Comparison of ENCODE assay signal across 20 cellular contexts in the genomic region with DNA sequence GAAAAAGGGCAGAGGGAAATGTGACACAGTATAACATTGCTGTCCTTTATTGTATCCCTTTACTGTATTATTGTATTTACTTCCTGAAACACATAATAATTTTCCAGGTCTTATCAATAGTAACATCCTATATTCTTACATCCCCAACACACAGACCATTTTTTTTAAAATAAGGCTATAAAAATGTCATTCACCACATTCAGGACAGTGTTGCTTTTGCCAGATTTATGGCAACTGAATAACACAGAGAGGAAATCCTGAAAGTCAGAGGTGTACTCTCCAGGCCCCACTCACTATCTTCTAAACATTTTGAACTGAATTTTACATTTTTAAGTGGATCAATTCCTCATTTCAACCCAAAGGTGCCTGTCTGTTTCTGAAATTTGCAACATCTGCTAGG.
"Had no signal": no experiment of that assay in that cellular context is flagged by ENCODE, and none has a peak within 500 bp of the region (broad histone marks: within the 10 kb centered on the region; RNA-seq: fewer than 3 reads in every experiment).

No MANE protein-coding gene starts in this region.

- H3K36me3 ChIP-seq: colonic mucosa, heart left ventricle, neural progenitor cell, stomach, suprapubic skin, transverse colon had no signal

- H3K27ac Mint-ChIP-seq: activated B cell treated with CpG ODN at 0.5 μM for 24 hours; activated CD4-positive, alpha-beta memory T cell treated with anti-CD3 and anti-CD28 coated beads, Interleukin-2, amount 10 ng/mL, durations not matched to agents 7 days and 5 days; activated T-helper 17 cell treated with anti-CD3 and anti-CD28 coated beads, Interleukin-2, amount 50 U/mL, for 72 hours; neural progenitor cell had no signal

- H3K27ac ChIP-seq: colonic mucosa, epithelial cell of prostate, heart left ventricle, neural progenitor cell, stomach, suprapubic skin, transverse colon had no signal

- H3K9ac ChIP-seq: neural progenitor cell had no signal

- H3K4me3 Mint-ChIP-seq: activated B cell treated with CpG ODN at 0.5 μM for 24 hours; activated CD4-positive, alpha-beta memory T cell treated with anti-CD3 and anti-CD28 coated beads, Interleukin-2, amount 10 ng/mL, durations not matched to agents 7 days and 5 days; activated T-helper 17 cell treated with anti-CD3 and anti-CD28 coated beads, Interleukin-2, amount 50 U/mL, for 72 hours; endodermal cell; neural progenitor cell had no signal

- H3K9me3 Mint-ChIP-seq: activated B cell treated with CpG ODN at 0.5 μM for 24 hours; activated CD4-positive, alpha-beta memory T cell treated with anti-CD3 and anti-CD28 coated beads, Interleukin-2, amount 10 ng/mL, durations not matched to agents 7 days and 5 days; activated T-helper 17 cell treated with anti-CD3 and anti-CD28 coated beads, Interleukin-2, amount 50 U/mL, for 72 hours; endodermal cell; neural progenitor cell; stimulated activated memory B cell treated with anti-CD40 and anti-IgM and Interleukin-4, amounts not matched to agents 10 μg/mL and 1 μg/mL and 100 μg/mL, for 72 hours had no signal

- DNase-seq: activated B cell treated with CpG ODN at 0.5 μM for 24 hours; activated CD4-positive, alpha-beta memory T cell treated with anti-CD3 and anti-CD28 coated beads, Interleukin-2, amount 10 ng/mL, durations not matched to agents 7 days and 5 days; activated CD4-positive, alpha-beta T cell treated with anti-CD3 and anti-CD28 coated beads for 4 hours; amygdala; colonic mucosa; endodermal cell; heart left ventricle; mesenchymal stem cell; mucosa of descending colon; posterior cingulate gyrus; small intestine; stimulated activated CD4-positive, alpha-beta T cell treated with anti-CD3 and anti-CD28 coated beads, Interleukin-15, amount 100 ng/mL, for 24 hours; stomach; transverse colon had no signal

- H3K27me3 Mint-ChIP-seq: activated B cell treated with CpG ODN at 0.5 μM for 24 hours; activated CD4-positive, alpha-beta memory T cell treated with anti-CD3 and anti-CD28 coated beads, Interleukin-2, amount 10 ng/mL, durations not matched to agents 7 days and 5 days; activated T-helper 17 cell treated with anti-CD3 and anti-CD28 coated beads, Interleukin-2, amount 50 U/mL, for 72 hours; stimulated activated memory B cell treated with anti-CD40 and anti-IgM and Interleukin-4, amounts not matched to agents 10 μg/mL and 1 μg/mL and 100 μg/mL, for 72 hours had no signal

- H2AFZ ChIP-seq: neural progenitor cell had no signal

- H3K36me3 Mint-ChIP-seq: neural progenitor cell had no signal

- H3K27me3 ChIP-seq: colonic mucosa, heart left ventricle, neural progenitor cell, stomach, suprapubic skin, transverse colon had no signal

- H3K9me3 ChIP-seq: colonic mucosa, heart left ventricle, mucosa of descending colon, stomach, suprapubic skin, transverse colon had no signal

- H3K4me1 ChIP-seq: colonic mucosa, heart left ventricle, suprapubic skin had no signal

- H3K4me2 ChIP-seq: neural progenitor cell had no signal

- H3K4me3 ChIP-seq: colonic mucosa, heart left ventricle, mucosa of descending colon, neural progenitor cell, stomach, suprapubic skin, transverse colon had no signal

- ATAC-seq: activated T-helper 17 cell treated with anti-CD3 and anti-CD28 coated beads, Interleukin-2, amount 50 U/mL, for 72 hours; heart left ventricle; mucosa of descending colon; sciatic nerve had no signal
